23 cellular contexts compared by ENCODE assay signal in the genomic region with DNA sequence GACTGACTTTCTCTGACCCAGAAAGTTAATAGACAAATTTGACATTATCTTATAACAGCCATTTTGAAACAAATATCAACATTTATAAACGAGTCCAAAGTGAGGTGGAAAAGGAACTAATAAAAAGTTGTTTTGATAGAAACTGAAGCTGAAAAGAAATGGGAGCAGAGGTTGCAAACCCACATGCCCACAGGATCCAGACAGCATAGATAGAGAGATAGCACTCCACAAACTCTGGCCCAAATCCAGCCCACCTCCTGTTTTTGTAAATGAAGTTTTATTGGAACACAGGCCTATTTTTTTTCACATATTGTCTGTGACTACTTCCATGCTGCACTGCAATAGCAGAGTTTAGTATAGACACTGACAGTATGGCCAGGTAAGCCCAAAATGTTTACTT.
"Had no signal": no experiment of that assay in that cellular context is flagged by ENCODE, and none has a peak within 500 bp of the region (broad histone marks: within the 10 kb centered on the region; RNA-seq: fewer than 3 reads in every experiment).

No MANE protein-coding gene starts in this region.

- H3K27ac Mint-ChIP-seq: activated CD4-positive, alpha-beta T cell treated with anti-CD3 and anti-CD28 coated beads, Interleukin-2, amount 10 ng/mL, durations not matched to agents 24 days and 14 days; activated CD8-positive, alpha-beta T cell treated with anti-CD3 and anti-CD28 coated beads, Interleukin-2, amount 10 ng/mL, durations not matched to agents 7 days and 5 days; activated naive CD4-positive, alpha-beta T cell treated with anti-CD3 and anti-CD28 coated beads, Interleukin-2, amount 50 U/mL, for 72 hours; naive thymus-derived CD4-positive, alpha-beta T cell; T-helper 17 cell had no signal

- H3K4me3 ChIP-seq: gastrocnemius medialis, heart left ventricle, mucosa of descending colon, transverse colon had no signal

- H3K9me3 ChIP-seq: gastrocnemius medialis, heart left ventricle, mucosa of descending colon, transverse colon had no signal

- ATAC-seq: activated CD8-positive, alpha-beta T cell treated with anti-CD3 and anti-CD28 coated beads, Interleukin-2, amount 10 ng/mL, durations not matched to agents 7 days and 5 days; activated naive CD4-positive, alpha-beta T cell treated with anti-CD3 and anti-CD28 coated beads, Interleukin-2, amount 50 U/mL, for 72 hours; gastrocnemius medialis; heart left ventricle; left lobe of liver; mucosa of descending colon; naive thymus-derived CD4-positive, alpha-beta T cell; T-helper 17 cell had no signal

- H3K27me3 ChIP-seq: brain microvascular endothelial cell, gastrocnemius medialis, heart left ventricle, transverse colon had no signal

- H3K36me3 Mint-ChIP-seq: activated naive CD4-positive, alpha-beta T cell treated with anti-CD3 and anti-CD28 coated beads, Interleukin-2, amount 50 U/mL, for 72 hours; naive thymus-derived CD4-positive, alpha-beta T cell had no signal

- H3K4me3 Mint-ChIP-seq: activated CD4-positive, alpha-beta T cell treated with anti-CD3 and anti-CD28 coated beads, Interleukin-2, amount 10 ng/mL, durations not matched to agents 24 days and 14 days; activated CD8-positive, alpha-beta T cell treated with anti-CD3 and anti-CD28 coated beads, Interleukin-2, amount 10 ng/mL, durations not matched to agents 7 days and 5 days; naive thymus-derived CD4-positive, alpha-beta T cell; T-helper 17 cell had no signal

- DNase-seq: activated CD4-positive, alpha-beta T cell treated with anti-CD3 and anti-CD28 coated beads, Interleukin-2, amount 10 ng/mL, durations not matched to agents 24 days and 14 days; activated CD4-positive, CD25-positive, alpha-beta regulatory T cell; activated CD8-positive, alpha-beta memory T cell treated with anti-CD3 and anti-CD28 coated beads, Interleukin-2, amount 50 U/mL, for 4 hours; activated CD8-positive, alpha-beta T cell treated with anti-CD3 and anti-CD28 coated beads, Interleukin-2, amount 10 ng/mL, durations not matched to agents 7 days and 5 days; activated effector memory CD4-positive, alpha-beta T cell treated with anti-CD3 and anti-CD28 coated beads, Interleukin-2, amount 50 U/mL, for 16 hours; activated T-cell treated with anti-CD3 and anti-CD28 coated beads, Interleukin-2, amount 50 U/mL, for 48 hours; amniotic stem cell; brain microvascular endothelial cell; cortex of kidney; effector memory CD4-positive, alpha-beta T cell; gastrocnemius medialis; heart left ventricle; mucosa of descending colon; naive thymus-derived CD4-positive, alpha-beta T cell; posterior cingulate gyrus; stimulated activated CD4-positive, alpha-beta T cell treated with anti-CD3 and anti-CD28 coated beads, Interleukin-2, amount 100 ng/mL, for 48 hours; stimulated activated naive CD4-positive, alpha-beta T cell; substantia nigra; T-helper 17 cell; transverse colon had no signal

- H3K9me3 Mint-ChIP-seq: activated CD4-positive, alpha-beta T cell treated with anti-CD3 and anti-CD28 coated beads, Interleukin-2, amount 10 ng/mL, durations not matched to agents 24 days and 14 days; activated naive CD4-positive, alpha-beta T cell treated with anti-CD3 and anti-CD28 coated beads, Interleukin-2, amount 50 U/mL, for 72 hours had no signal

- H3K36me3 ChIP-seq: brain microvascular endothelial cell, gastrocnemius medialis, heart left ventricle, transverse colon had no signal

- H3K27ac ChIP-seq: brain microvascular endothelial cell, epithelial cell of prostate, gastrocnemius medialis, transverse colon had no signal

- H3K27me3 Mint-ChIP-seq: naive thymus-derived CD4-positive, alpha-beta T cell; T-helper 17 cell had no signal

- H3K4me1 Mint-ChIP-seq: activated CD4-positive, alpha-beta T cell treated with anti-CD3 and anti-CD28 coated beads, Interleukin-2, amount 10 ng/mL, durations not matched to agents 24 days and 14 days; naive thymus-derived CD4-positive, alpha-beta T cell; T-helper 17 cell had no signal
